In the genomic region with DNA sequence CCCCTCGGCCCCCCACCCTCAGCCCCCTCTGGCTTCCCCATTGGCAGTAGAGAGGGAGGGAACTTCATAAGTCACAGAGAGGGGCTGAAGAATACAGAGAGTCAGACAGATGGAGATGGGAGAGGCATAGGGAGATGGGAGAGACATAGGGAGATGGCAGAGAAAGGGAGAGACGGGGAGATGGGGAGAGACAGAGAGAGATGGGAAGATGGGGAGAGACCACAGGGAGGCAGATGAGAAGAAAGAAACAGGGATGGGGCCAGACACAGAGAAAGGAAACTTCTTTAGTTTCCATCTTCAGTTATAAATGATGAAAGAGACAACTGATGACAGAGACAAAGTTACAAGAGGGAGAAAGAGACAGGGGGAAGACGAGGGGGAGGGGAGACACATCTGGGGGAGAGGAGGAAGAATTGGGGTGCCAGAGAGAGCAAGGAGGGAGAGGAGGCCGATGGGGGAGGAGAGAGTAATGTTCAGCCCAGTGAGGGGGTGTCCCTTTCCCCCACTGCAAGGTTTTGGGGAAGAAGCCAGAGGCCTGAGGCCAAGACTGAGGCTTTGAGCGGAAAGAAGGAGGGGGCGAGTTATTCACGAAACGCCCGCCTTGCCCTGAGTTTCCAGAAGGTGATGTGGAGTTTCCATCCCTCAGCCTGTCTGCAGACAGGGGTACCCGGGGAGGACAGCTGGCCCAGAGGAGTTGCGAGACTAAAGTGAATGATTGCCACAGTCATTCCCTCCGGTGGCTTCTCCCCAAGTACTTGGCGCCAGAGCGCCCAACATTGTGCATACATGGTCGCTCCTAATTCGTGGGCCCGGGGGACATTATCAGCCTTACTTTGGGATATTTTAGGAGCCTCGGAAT, we compare ENCODE assay signal across 8 cellular contexts. TPM values are rescaled to one million over a fixed set of nuclear protein-coding genes. Genes with fewer than 3 reads are reported as not detected.
A peak's percentile ranks its signal among the peaks of the same experiment; 100 is the strongest.
DNase-seq lines count a peak whose midpoint lies in the region; ATAC-seq, FAIRE-seq and TF ChIP-seq lines count a peak whose summit lies in the region.

No MANE protein-coding gene starts in this region.

- peak overlapping the region; percentile 96; the same call in 1 of the 2 replicates for H3K4me3 ChIP-seq in HUES48 (ENCODE audit: low read depth, low read length)
- H3K4me3 ChIP-seq in keratinocyte (ENCODE audit: control insufficient read depth in 2 of 3, extremely low read depth in 1 of 3, insufficient read depth in 2 of 3, low read depth in 1 of 3, low read length in 3 of 3) = peak overlapping the region in 1 of 3 experiments; percentile 25

- no peak overlapping the region for H2AFZ ChIP-seq in keratinocyte (ENCODE audit: control insufficient read depth, low read length)

- H3K4me1 ChIP-seq in HUES48 (ENCODE audit: control insufficient read depth, insufficient read depth, low read length) (no peaks in the 10 kb centered on the region; the same call in 1 of the 2 replicates), keratinocyte (ENCODE audit: control insufficient read depth, extremely low read depth, insufficient read depth, low read length) (peaks cover 12% of the 10 kb centered on the region)

- H3K27ac ChIP-seq in HUES48 (ENCODE audit: low read depth, low read length) = no peak overlapping the region
- no peak overlapping the region for H3K27ac ChIP-seq in keratinocyte (ENCODE audit: control insufficient read depth, insufficient read depth, low read length)

- ATAC-seq in GM19395 (IDR thresholded peaks at IDR 0.05; ENCODE audit: unreplicated experiment) (peak; percentile 19), GM21529 (IDR thresholded peaks at IDR 0.05; ENCODE audit: unreplicated experiment) (no peak)

- no peak for TF ChIP-seq CTCF in keratinocyte (optimal IDR thresholded peaks at IDR 0.05 in 1 of 3, IDR thresholded peaks at IDR 0.05 in 1 of 3, conservative IDR thresholded peaks at IDR 0.05 in 1 of 3; ENCODE audit: extremely low read depth in 1 of 3, insufficient read depth in 2 of 3, low read length in 3 of 3)

- dilution Hi-C loops in keratinocyte (cut with MboI; ENCODE audit: extremely low pct_ligation_motif_present, low sequenced_read_pairs) = no loop called here

- H3K9me1 ChIP-seq in keratinocyte (ENCODE audit: control insufficient read depth, extremely low read depth, insufficient read depth, low read length) = no peaks in the 10 kb centered on the region

- H3K9ac ChIP-seq in HUES48 (ENCODE audit: low read depth, low read length) (no peak overlapping the region), keratinocyte (ENCODE audit: control insufficient read depth, extremely low read depth, insufficient read depth, low read length) (peak overlapping the region; percentile 94)

- no peak for FAIRE-seq in keratinocyte (lab: Jason Lieb, UNC)

- peak overlapping the region; percentile 34 for H3K4me2 ChIP-seq in keratinocyte (ENCODE audit: control insufficient read depth, extremely low read depth, insufficient read depth, low read depth, low read length)

- peak; percentile 82 for DNase-seq in activated CD8-positive, alpha-beta memory T cell treated with anti-CD3 and anti-CD28 coated beads, Interleukin-2, amount 50 U/mL, for 1 hour (ENCODE audit: extremely low read depth)
- DNase-seq in keratinocyte (ENCODE audit: low read depth, low spot score) = no peak
- DNase-seq in stimulated activated CD8-positive, alpha-beta memory T cell treated with anti-CD3 and anti-CD28 coated beads, Interleukin-2, amount 100 ng/mL, for 48 hours (ENCODE audit: low read depth in 2 of 2) = peak; percentile 73 to 75
- no peak for DNase-seq in AG20443 (ENCODE audit: low spot score)
- no peak for DNase-seq in DMS79 treated with DMSO at 0.1 percent for 48 hours (lab: John Stamatoyannopoulos, UW)

- H3K9me3 ChIP-seq in HUES48 (ENCODE audit: control insufficient read depth, insufficient read depth, low read length) (no peaks in the 10 kb centered on the region), keratinocyte (ENCODE audit: control insufficient read depth, low read depth, low read length) (no peaks in the 10 kb centered on the region)

- no peaks in the 10 kb centered on the region for H4K20me1 ChIP-seq in keratinocyte (ENCODE audit: control insufficient read depth, extremely low read depth, insufficient read depth, low read length)

- H3K36me3 ChIP-seq in HUES48 (ENCODE audit: control insufficient read depth, insufficient read depth, low read length) (peaks cover 32% of the 10 kb centered on the region), keratinocyte (ENCODE audit: control insufficient read depth in 2 of 2, extremely low read depth in 1 of 2, insufficient read depth in 2 of 2, low read length in 2 of 2) (peaks cover 18 to 19% of the 10 kb centered on the region in 2 experiments)

- peaks cover 36% of the 10 kb centered on the region for H3K79me2 ChIP-seq in keratinocyte (ENCODE audit: control insufficient read depth, insufficient read depth, low read length)

- H3K27me3 ChIP-seq in HUES48 (ENCODE audit: control insufficient read depth, insufficient read depth, low read length) (no peaks in the 10 kb centered on the region), keratinocyte (ENCODE audit: control insufficient read depth, extremely low read depth, insufficient read depth, low read length) (no peaks in the 10 kb centered on the region)

RNA-seq across cellular contexts. Expression of a gene that starts 0.7 kb away (rescaled TPM):
- 32.3 to 43.5 TPM (median 36.9 TPM) in 3 replicates for polyA plus RNA-seq in keratinocyte
- 40.1 TPM for polyA plus RNA-seq in keratinocyte (2011; ENCODE audit: low read depth)
- polyA plus RNA-seq in keratinocyte (2011; cell fraction: cytosol; rRNA removed) = 17.6 and 31.6 TPM in 2 replicates
- polyA plus RNA-seq in keratinocyte (2011; cell fraction: nucleus; rRNA removed) = 52.5 and 59.3 TPM in 2 replicates
- 18.9 and 51.9 TPM in 2 replicates for polyA plus RNA-seq in keratinocyte (2012; ENCODE audit: low replicate concordance)
- polyA minus RNA-seq in keratinocyte = 41.8 to 158 TPM (median 56.7 TPM) in 3 replicates
- polyA minus RNA-seq in keratinocyte (2011; cell fraction: cytosol; rRNA and poly(A)+ RNA removed) = 33.6 TPM
- 29.9 and 34.5 TPM in 2 replicates for polyA minus RNA-seq in keratinocyte (2011; cell fraction: nucleus; rRNA and poly(A)+ RNA removed)

RNA-seq across cellular contexts. Expression of a gene that starts 3.0 kb away (rescaled TPM):
- 0.05 to 0.13 TPM (median 0.09 TPM) in 3 replicates for polyA plus RNA-seq in keratinocyte
- not detected for polyA plus RNA-seq in keratinocyte (2011; ENCODE audit: low read depth)
- 0.05 TPM in 1 of 2 replicates, not detected in the other for polyA plus RNA-seq in keratinocyte (2011; cell fraction: cytosol; rRNA removed)
- 0.08 and 0.25 TPM in 2 replicates for polyA plus RNA-seq in keratinocyte (2011; cell fraction: nucleus; rRNA removed)
- 0.10 and 0.16 TPM in 2 replicates for polyA plus RNA-seq in keratinocyte (2012; ENCODE audit: low replicate concordance)
- polyA minus RNA-seq in keratinocyte = 0.10 TPM in 1 of 3 replicates, not detected in the others
- not detected for polyA minus RNA-seq in keratinocyte (2011; cell fraction: cytosol; rRNA and poly(A)+ RNA removed)
- polyA minus RNA-seq in keratinocyte (2011; cell fraction: nucleus; rRNA and poly(A)+ RNA removed) = not detected in 2 replicates

RNA-seq across cellular contexts. Expression of a gene that starts 6.0 kb away (rescaled TPM):
- polyA plus RNA-seq in keratinocyte = 2.4 to 7.1 TPM (median 3.2 TPM) in 3 replicates
- 7.7 TPM for polyA plus RNA-seq in keratinocyte (2011; ENCODE audit: low read depth)
- polyA plus RNA-seq in keratinocyte (2011; cell fraction: cytosol; rRNA removed) = 1.1 and 2.3 TPM in 2 replicates
- 12.3 and 20.1 TPM in 2 replicates for polyA plus RNA-seq in keratinocyte (2011; cell fraction: nucleus; rRNA removed)
- 7.4 and 8.2 TPM in 2 replicates for polyA plus RNA-seq in keratinocyte (2012; ENCODE audit: low replicate concordance)
- 2.5 to 5.4 TPM (median 3.8 TPM) in 3 replicates for polyA minus RNA-seq in keratinocyte
- 4.4 TPM for polyA minus RNA-seq in keratinocyte (2011; cell fraction: cytosol; rRNA and poly(A)+ RNA removed)
- 5.6 and 7.4 TPM in 2 replicates for polyA minus RNA-seq in keratinocyte (2011; cell fraction: nucleus; rRNA and poly(A)+ RNA removed)

RNA-seq across cellular contexts. Expression of a gene that starts 14.2 kb away (rescaled TPM):
- 106 to 207 TPM (median 124 TPM) in 3 replicates for polyA plus RNA-seq in keratinocyte
- polyA plus RNA-seq in keratinocyte (2011; ENCODE audit: low read depth) = 198 TPM
- polyA plus RNA-seq in keratinocyte (2011; cell fraction: cytosol; rRNA removed) = 124 and 200 TPM in 2 replicates
- 178 and 186 TPM in 2 replicates for polyA plus RNA-seq in keratinocyte (2011; cell fraction: nucleus; rRNA removed)
- 141 and 202 TPM in 2 replicates for polyA plus RNA-seq in keratinocyte (2012; ENCODE audit: low replicate concordance)
- 57.3 to 125 TPM (median 69.0 TPM) in 3 replicates for polyA minus RNA-seq in keratinocyte
- polyA minus RNA-seq in keratinocyte (2011; cell fraction: cytosol; rRNA and poly(A)+ RNA removed) = 112 TPM
- 39.7 and 41.9 TPM in 2 replicates for polyA minus RNA-seq in keratinocyte (2011; cell fraction: nucleus; rRNA and poly(A)+ RNA removed)

RNA-seq across cellular contexts. Expression of a gene that starts 19.4 kb away (rescaled TPM):
- 33.6 to 48.4 TPM (median 36.4 TPM) in 3 replicates for polyA plus RNA-seq in keratinocyte
- 3.8 TPM for polyA plus RNA-seq in keratinocyte (2011; ENCODE audit: low read depth)
- 22.5 and 33.5 TPM in 2 replicates for polyA plus RNA-seq in keratinocyte (2011; cell fraction: cytosol; rRNA removed)
- 79.6 and 89.4 TPM in 2 replicates for polyA plus RNA-seq in keratinocyte (2011; cell fraction: nucleus; rRNA removed)
- polyA plus RNA-seq in keratinocyte (2012; ENCODE audit: low replicate concordance) = 4.5 and 30.0 TPM in 2 replicates
- polyA minus RNA-seq in keratinocyte = 17.1 to 22.3 TPM (median 18.2 TPM) in 3 replicates
- 34.5 TPM for polyA minus RNA-seq in keratinocyte (2011; cell fraction: cytosol; rRNA and poly(A)+ RNA removed)
- polyA minus RNA-seq in keratinocyte (2011; cell fraction: nucleus; rRNA and poly(A)+ RNA removed) = 13.7 and 15.5 TPM in 2 replicates

Comparison
In these comparisons a context has a peak if more than half of its experiments do, and no peak if none do; other contexts are left out.
1. DNase-seq: peak in activated CD8-positive, alpha-beta memory T cell treated with anti-CD3 and anti-CD28 coated beads, Interleukin-2, amount 50 U/mL, for 1 hour (single experiment) and stimulated activated CD8-positive, alpha-beta memory T cell treated with anti-CD3 and anti-CD28 coated beads, Interleukin-2, amount 100 ng/mL, for 48 hours (2 of 2); none in keratinocyte (single experiment), AG20443 (single experiment) and DMS79 treated with DMSO at 0.1 percent for 48 hours (single experiment).